8 cellular contexts compared by ENCODE assay signal in the genomic region with DNA sequence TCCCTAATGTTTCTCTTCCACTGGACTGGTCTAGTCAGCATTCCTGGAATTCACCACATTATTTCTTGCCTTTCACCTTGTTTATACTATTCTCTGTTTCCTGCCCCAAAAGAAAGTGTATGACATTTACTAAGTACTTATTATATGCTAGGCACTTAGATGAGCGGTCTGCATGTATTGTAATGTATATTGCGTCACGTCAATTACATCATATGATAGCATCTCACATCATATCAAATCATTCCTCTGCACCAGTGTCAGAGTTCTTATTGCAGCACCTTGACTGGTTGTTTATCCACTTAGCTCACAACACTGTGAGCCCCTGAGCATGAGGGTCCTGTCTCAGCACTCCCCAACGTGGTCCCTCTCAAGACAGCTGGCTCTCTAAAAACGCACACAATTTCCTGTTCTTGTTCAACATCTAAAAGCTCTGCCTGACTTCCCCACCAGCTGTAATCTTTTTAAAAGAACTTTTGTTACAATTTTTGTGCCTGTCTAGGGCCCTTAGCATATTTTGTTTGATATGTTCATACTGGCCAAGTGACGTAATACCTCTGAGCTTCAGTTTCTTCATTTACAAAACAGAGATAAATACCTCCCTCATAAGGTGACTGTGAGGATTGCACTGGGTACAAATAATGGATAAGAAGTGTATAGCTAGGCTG. TPM values are rescaled to one million over a fixed set of nuclear protein-coding genes. Genes with fewer than 3 reads are reported as not detected.
A peak's percentile ranks its signal among the peaks of the same experiment; 100 is the strongest.
DNase-seq lines count a peak whose midpoint lies in the region; ATAC-seq and TF ChIP-seq lines count a peak whose summit lies in the region.

No MANE protein-coding gene starts in this region.

- DNase-seq in stimulated activated naive CD8-positive, alpha-beta T cell treated with anti-CD3 and anti-CD28 coated beads, Interleukin-15, Interleukin-2, amounts not matched to agents 100 U/mL and 50 U/mL, for 24 hours: no peak
- DNase-seq in M059J (ENCODE audit: low read depth) (peak; percentile 44), astrocyte of the spinal cord (ENCODE audit: low read depth, low spot score) (peak; percentile 68), lung microvascular endothelial cell (ENCODE audit: low read depth in 2 of 2) (peak; percentile 72 to 79), inferior parietal cortex (ENCODE audit: extremely low spot score) (no peak)

- H3K36me3 Mint-ChIP-seq in stimulated activated naive CD8-positive, alpha-beta T cell treated with anti-CD3 and anti-CD28 coated beads, Interleukin-15, Interleukin-2, amounts not matched to agents 100 ng/mL and 50 ng/mL, for 24 hours (ENCODE audit: low read depth): no peaks in the 10 kb centered on the region

- in situ Hi-C loops in astrocyte of the spinal cord (cut with HindIII; ENCODE audit: low sequenced_read_pairs): no loop called here

- H3K27me3 Mint-ChIP-seq in stimulated activated naive CD8-positive, alpha-beta T cell treated with anti-CD3 and anti-CD28 coated beads, Interleukin-15, Interleukin-2, amounts not matched to agents 100 ng/mL and 50 ng/mL, for 24 hours: peaks cover 4% of the 10 kb centered on the region

- no peak overlapping the region for H3K4me3 Mint-ChIP-seq in stimulated activated naive CD8-positive, alpha-beta T cell treated with anti-CD3 and anti-CD28 coated beads, Interleukin-15, Interleukin-2, amounts not matched to agents 100 ng/mL and 50 ng/mL, for 24 hours

- no peak for ATAC-seq in stimulated activated naive CD8-positive, alpha-beta T cell treated with anti-CD3 and anti-CD28 coated beads, Interleukin-15, Interleukin-2, amounts not matched to agents 100 U/mL and 50 U/mL, for 24 hours
- ATAC-seq in GM21360 (IDR thresholded peaks at IDR 0.05; ENCODE audit: unreplicated experiment): no peak
- ATAC-seq in HG02759 (IDR thresholded peaks at IDR 0.05; ENCODE audit: unreplicated experiment): no peak

- H3K9me3 Mint-ChIP-seq in stimulated activated naive CD8-positive, alpha-beta T cell treated with anti-CD3 and anti-CD28 coated beads, Interleukin-15, Interleukin-2, amounts not matched to agents 100 ng/mL and 50 ng/mL, for 24 hours: no peaks in the 10 kb centered on the region

- TF ChIP-seq CTCF in astrocyte of the spinal cord (IDR thresholded peaks at IDR 0.05; ENCODE audit: low read depth, low read length): peak; percentile 35

- peaks cover 27% of the 10 kb centered on the region for H3K4me1 Mint-ChIP-seq in stimulated activated naive CD8-positive, alpha-beta T cell treated with anti-CD3 and anti-CD28 coated beads, Interleukin-15, Interleukin-2, amounts not matched to agents 100 ng/mL and 50 ng/mL, for 24 hours (ENCODE audit: low read depth)

- peak overlapping the region; percentile 6 for H3K27ac Mint-ChIP-seq in stimulated activated naive CD8-positive, alpha-beta T cell treated with anti-CD3 and anti-CD28 coated beads, Interleukin-15, Interleukin-2, amounts not matched to agents 100 ng/mL and 50 ng/mL, for 24 hours

- H3K4me3 ChIP-seq in astrocyte of the spinal cord (ENCODE audit: low read depth, low read length): no peak overlapping the region

RNA-seq across cellular contexts. Expression of a gene that starts 58.8 kb away (rescaled TPM):
- total RNA-seq in M059J (2014; rRNA removed; shearing (Covaris generic)): 7.8 and 10.5 TPM in 2 replicates
- total RNA-seq in lung microvascular endothelial cell: 19.8 and 21.6 TPM in 2 replicates

Comparison
In these comparisons a context has a peak if more than half of its experiments do, and no peak if none do; other contexts are left out.
1. DNase-seq: peak in M059J (single experiment), astrocyte of the spinal cord (single experiment) and lung microvascular endothelial cell (2 of 2); none in stimulated activated naive CD8-positive, alpha-beta T cell treated with anti-CD3 and anti-CD28 coated beads, Interleukin-15, Interleukin-2, amounts not matched to agents 100 U/mL and 50 U/mL, for 24 hours (single experiment) and inferior parietal cortex (single experiment).